10 cellular contexts compared by ENCODE assay signal in the genomic region with DNA sequence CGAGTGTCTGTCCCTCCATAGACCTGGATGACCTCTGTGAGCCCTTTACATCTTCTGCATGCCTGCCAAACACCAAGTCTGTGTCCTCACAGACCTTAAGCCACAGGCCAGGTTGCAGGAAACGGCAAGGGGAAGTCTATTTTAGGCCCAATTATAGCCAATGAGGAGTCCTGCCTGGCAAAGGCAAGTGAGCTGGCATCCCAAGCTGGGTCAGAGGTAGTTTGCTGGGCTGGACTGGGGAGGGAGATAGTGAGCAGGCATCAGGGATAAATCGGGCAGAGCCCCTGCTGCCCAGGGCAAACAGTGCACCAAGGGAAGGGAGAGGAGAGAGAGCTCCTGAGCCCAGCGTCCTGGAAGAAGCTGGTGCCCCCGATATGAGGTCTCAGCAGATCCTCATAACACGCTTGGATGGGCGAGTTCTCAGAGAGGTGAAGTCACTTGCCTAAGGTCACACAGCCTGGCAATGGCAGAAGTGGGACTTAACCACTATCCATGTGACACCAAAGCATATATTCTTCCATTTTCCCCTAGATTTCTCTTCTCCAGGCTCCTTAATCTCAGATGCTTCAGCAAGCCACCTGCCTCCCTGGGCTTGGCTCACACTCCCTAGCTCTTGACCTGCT. TPM values are rescaled to one million over a fixed set of nuclear protein-coding genes. Genes with fewer than 3 reads are reported as not detected.
A peak's percentile ranks its signal among the peaks of the same experiment; 100 is the strongest.
DNase-seq lines count a peak whose midpoint lies in the region; TF ChIP-seq lines count a peak whose summit lies in the region.
"Had no signal": no experiment of that assay in that cellular context is flagged by ENCODE, and none has a peak within 500 bp of the region (broad histone marks: within the 10 kb centered on the region; RNA-seq: fewer than 3 reads in every experiment).

No MANE protein-coding gene starts in this region.

- no peak overlapping the region for H3K9ac ChIP-seq in trophoblast cell (ENCODE audit: low read length)

- H3K23ac ChIP-seq in trophoblast cell (ENCODE audit: low read length) = no peak overlapping the region

- DNase-seq in NB4 (ENCODE audit: low read depth) = peak; percentile 61
- peak; percentile 27 to 38 for DNase-seq in cardiac fibroblast (ENCODE audit: low read depth in 2 of 2)
- DNase-seq in trophoblast cell = no peak
- DNase-seq in NCI-H82 (lab: John Stamatoyannopoulos, UW) = no peak
- DNase-seq in activated CD4-positive, CD25-positive, alpha-beta regulatory T cell treated with anti-CD3 and anti-CD28 coated beads, Interleukin-2, amount 50 U/mL, for 72 hours = no peak
- DNase-seq in NCI-H2107 treated with DMSO at 0.1 percent for 48 hours (lab: John Stamatoyannopoulos, UW; ENCODE audit: unreplicated experiment) = no peak
- no peak for DNase-seq in SW480 (ENCODE audit: low spot score)
- DNase-seq: retina had no signal

- H3K79me2 ChIP-seq in trophoblast cell (ENCODE audit: control insufficient read depth, insufficient read depth, low read length, poor library complexity) = peaks cover 8% of the 10 kb centered on the region

- no peak overlapping the region for H3K18ac ChIP-seq in trophoblast cell (ENCODE audit: low read length)

- H3K4me2 ChIP-seq in trophoblast cell (ENCODE audit: low read length) = no peak overlapping the region

- no peaks in the 10 kb centered on the region for H3K27me3 ChIP-seq in trophoblast cell (ENCODE audit: insufficient read depth, low read length)
- H3K27me3 ChIP-seq: suprapubic skin had no signal

- no CpG with 5 or more reads among the region's 7 CpGs for WGBS in trophoblast cell (ENCODE audit: extremely low coverage, insufficient coverage, insufficient read length)

- no peak overlapping the region for H3K4me3 ChIP-seq in NB4 (ENCODE audit: low read depth, low read length)
- no peak overlapping the region for H3K4me3 ChIP-seq in cardiac fibroblast (replicated peaks in 1 of 2; ENCODE audit: low read depth in 2 of 2, low read length in 2 of 2)
- H3K4me3 ChIP-seq in trophoblast cell (ENCODE audit: low read depth, low read length) = no peak overlapping the region
- H3K4me3 ChIP-seq: suprapubic skin had no signal

- no peak overlapping the region for H3K4ac ChIP-seq in trophoblast cell (ENCODE audit: low read depth, low read length)

- peaks cover 10 to 12% of the 10 kb centered on the region in 2 experiments for H3K4me1 ChIP-seq in trophoblast cell (ENCODE audit: control insufficient read depth in 1 of 2, insufficient read depth in 2 of 2, low read length in 2 of 2)

- H3K27ac ChIP-seq in trophoblast cell (ENCODE audit: low read depth, low read length) = no peak overlapping the region
- H3K27ac ChIP-seq: suprapubic skin had no signal

- peaks cover 5% of the 10 kb centered on the region for H3K9me3 ChIP-seq in trophoblast cell (ENCODE audit: insufficient read depth, low read depth, low read length)
- H3K9me3 ChIP-seq: suprapubic skin had no signal

- peaks cover 15 to 16% of the 10 kb centered on the region in 2 experiments for H3K36me3 ChIP-seq in trophoblast cell (ENCODE audit: control insufficient read depth in 1 of 2, insufficient read depth in 2 of 2, low read length in 2 of 2)
- H3K36me3 ChIP-seq: suprapubic skin had no signal

- no peak overlapping the region for H3K14ac ChIP-seq in trophoblast cell (ENCODE audit: low read length)

- no peak overlapping the region for H4K8ac ChIP-seq in trophoblast cell (ENCODE audit: low read depth, low read length)

- H2BK5ac ChIP-seq in trophoblast cell (ENCODE audit: low read depth, low read length, poor library complexity) = no peak overlapping the region

- no peak overlapping the region for H2AK5ac ChIP-seq in trophoblast cell (ENCODE audit: low read length)

- H4K91ac ChIP-seq in trophoblast cell (ENCODE audit: low read depth, low read length) = peak overlapping the region; percentile 28

- H2BK120ac ChIP-seq in trophoblast cell (ENCODE audit: insufficient read depth, low read length, poor library complexity) = no peak overlapping the region

- TF ChIP-seq CTCF in GM12873 (IDR thresholded peaks at IDR 0.05; ENCODE audit: insufficient read depth, low read depth, low read length, missing control alignments) (peak; percentile 38), NB4 (IDR thresholded peaks at IDR 0.05; ENCODE audit: low read depth, low read length) (peak; percentile 18), cardiac fibroblast (IDR thresholded peaks at IDR 0.05; ENCODE audit: low read depth, low read length) (peak; percentile 36)

- TF ChIP-seq POLR2A in NB4 (IDR thresholded peaks at IDR 0.05; ENCODE audit: extremely low read depth, insufficient read length) = no peak

- H4K12ac ChIP-seq in trophoblast cell (ENCODE audit: low read depth, low read length) = no peak overlapping the region

- H2BK12ac ChIP-seq in trophoblast cell (ENCODE audit: low read length) = no peak overlapping the region

- H3K79me1 ChIP-seq in trophoblast cell (ENCODE audit: low read length) = peaks cover 10% of the 10 kb centered on the region

- no peak overlapping the region for H2AFZ ChIP-seq in trophoblast cell (ENCODE audit: insufficient read depth, low read length, poor library complexity)

RNA-seq across cellular contexts. Expression of a gene that starts 3.7 kb away (rescaled TPM):
- 24.5 and 27.6 TPM in 2 replicates for polyA plus RNA-seq in trophoblast cell (2013)

Comparison
In these comparisons a context has a peak if more than half of its experiments do, and no peak if none do; other contexts are left out.
1. DNase-seq: peak in NB4 (single experiment) and cardiac fibroblast (2 of 2); none in trophoblast cell (0 of 2), NCI-H82 (single experiment), activated CD4-positive, CD25-positive, alpha-beta regulatory T cell treated with anti-CD3 and anti-CD28 coated beads, Interleukin-2, amount 50 U/mL, for 72 hours (single experiment), NCI-H2107 treated with DMSO at 0.1 percent for 48 hours (single experiment) and SW480 (single experiment).
2. Peak in every context shown above with its lines, with median percentiles within 50 percentile points of each other: CTCF ChIP-seq.